ENCODE assay signal across 7 cellular contexts in the genomic region with DNA sequence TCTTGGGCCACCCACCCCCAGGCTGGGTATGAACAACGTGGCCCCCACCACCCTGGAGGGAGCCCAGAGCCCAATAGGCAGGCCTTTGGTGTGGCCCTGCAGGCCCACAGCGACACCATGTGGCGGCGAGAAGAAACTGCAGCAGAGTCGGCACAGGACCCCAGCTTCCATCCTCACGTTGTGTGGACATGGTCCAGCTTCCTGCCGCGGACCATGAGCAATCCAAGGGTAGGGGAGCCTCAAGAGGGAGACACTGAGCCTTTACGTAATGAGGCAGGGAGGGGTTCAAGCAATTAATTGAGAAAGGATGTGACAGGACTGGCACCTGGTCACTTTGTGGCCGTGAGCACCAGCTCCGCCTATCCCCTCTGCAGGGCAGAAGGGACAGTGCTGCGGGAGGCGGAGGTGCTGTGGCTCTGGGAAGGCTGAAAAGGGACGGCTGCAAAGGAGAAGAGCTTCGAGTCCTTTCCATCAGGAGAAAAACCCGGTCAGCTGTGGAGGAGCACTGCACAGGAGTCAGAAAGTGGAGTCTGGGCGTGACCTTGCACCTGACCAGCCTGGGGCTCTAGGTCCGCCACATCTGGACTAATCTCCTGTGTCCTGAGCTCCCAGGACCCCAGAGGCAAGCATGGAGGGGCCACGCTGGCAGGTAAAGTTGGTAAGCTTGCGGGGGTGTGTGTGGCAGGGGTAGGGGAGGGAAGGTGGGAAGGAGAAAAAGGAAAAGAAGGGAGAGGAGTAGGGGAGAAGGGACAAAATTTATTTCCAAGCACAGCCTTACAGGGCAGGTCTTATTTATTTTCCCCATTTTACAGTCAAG. TPM values are rescaled to one million over a fixed set of nuclear protein-coding genes. Genes with fewer than 3 reads are reported as not detected.
DNase-seq lines count a peak whose midpoint lies in the region; ATAC-seq, FAIRE-seq and TF ChIP-seq lines count a peak whose summit lies in the region.

No MANE protein-coding gene starts in this region.

- DNase-seq in DMS79 (lab: John Stamatoyannopoulos, UW) (peak; percentile 28), HT-29 (ENCODE audit: low spot score) (peak; percentile 75), Peyer's patch (peak in 1 of 3 donors; percentile 70), bronchial epithelial cell (ENCODE audit: low read depth) (peak; percentile 43)
- peak; percentile 33 for DNase-seq in stimulated activated CD4-positive, alpha-beta T cell treated with anti-CD3 and anti-CD28 coated beads, Interleukin-1b, Interleukin-23, amount 100 ng/mL, for 48 hours

- H3K9me3 ChIP-seq in Peyer's patch = no peaks in the 10 kb centered on the region

- no peak for TF ChIP-seq POLR2A in Peyer's patch (IDR thresholded peaks at IDR 0.05)

- TF ChIP-seq CTCF in Peyer's patch (IDR thresholded peaks at IDR 0.05) = peak; percentile 36 to 90 (median 88)
- TF ChIP-seq CTCF in bronchial epithelial cell (IDR thresholded peaks at IDR 0.05; ENCODE audit: insufficient read depth, low read length, severe bottlenecking) = peak; percentile 96

- H3K27me3 ChIP-seq in Peyer's patch (no peaks in the 10 kb centered on the region), bronchial epithelial cell (ENCODE audit: control insufficient read depth, insufficient read depth, low read length) (no peaks in the 10 kb centered on the region)

- H3K36me3 ChIP-seq in Peyer's patch (no peaks in the 10 kb centered on the region), bronchial epithelial cell (ENCODE audit: control insufficient read depth, insufficient read depth, low read length) (no peaks in the 10 kb centered on the region)

- FAIRE-seq in bronchial epithelial cell (lab: Jason Lieb, UNC) (no peak), islet of Langerhans (lab: Jason Lieb, UNC) (peak; percentile 96)

- no peak overlapping the region for H3K27ac ChIP-seq in Peyer's patch

- H3K4me1 ChIP-seq in Peyer's patch = no peaks in the 10 kb centered on the region

- H3K4me3 ChIP-seq in Peyer's patch (no peak overlapping the region), bronchial epithelial cell (ENCODE audit: low read depth, low read length) (no peak overlapping the region)

- peak; percentile 73 for ATAC-seq in GM19452 (IDR thresholded peaks at IDR 0.05; ENCODE audit: unreplicated experiment)

RNA-seq across cellular contexts. Expression of a gene that starts 44.9 kb away (rescaled TPM):
- 0.70 and 2.1 TPM in 2 replicates for total RNA-seq in HT-29 (2014; rRNA removed; shearing (Covaris generic))
- total RNA-seq in Peyer's patch (100 to 1,000 TPM in 3 of 4 donors, 10 to 100 TPM in 1; 17.3 to 542 (median 214) TPM), bronchial epithelial cell (0.26 TPM in 1 of 2 replicates, not detected in the other)

RNA-seq across cellular contexts. Expression of a gene that starts 47.8 kb away (rescaled TPM):
- total RNA-seq in HT-29 (2014; rRNA removed; shearing (Covaris generic)) = not detected in 2 replicates
- total RNA-seq in Peyer's patch (1 to 10 TPM in 1 of 4 donors, under 1 TPM in 1, not detected in 2; 0.54 to 1.7 TPM), bronchial epithelial cell (not detected in 2 replicates)
